Comparison of ENCODE assay signal across 8 cellular contexts in genomic region chr5:98933446-98934072, GRCh38. TPM values are rescaled to one million over a fixed set of nuclear protein-coding genes. Genes with fewer than 3 reads are reported as not detected.
A peak's percentile ranks its signal among the peaks of the same experiment; 100 is the strongest.
DNase-seq lines count a peak whose midpoint lies in the region; ATAC-seq and TF ChIP-seq lines count a peak whose summit lies in the region.

No MANE protein-coding gene starts in this region.

- no peak for TF ChIP-seq CTCF in tibial nerve (IDR thresholded peaks at IDR 0.05)
- TF ChIP-seq CTCF in hepatocyte (IDR thresholded peaks at IDR 0.05; ENCODE audit: poor library complexity) = no peak

- peak; percentile 41 for ATAC-seq in GM18907 (IDR thresholded peaks at IDR 0.05; ENCODE audit: unreplicated experiment)
- peak; percentile 35 for ATAC-seq in HG03354 (IDR thresholded peaks at IDR 0.05; ENCODE audit: poor library complexity, severe bottlenecking, unreplicated experiment)
- no peak for ATAC-seq in activated T-helper 17 cell treated with anti-CD3 and anti-CD28 coated beads, Interleukin-2, amount 50 U/mL, for 72 hours (replicated peaks)

- H3K36me3 Mint-ChIP-seq in activated T-helper 17 cell treated with anti-CD3 and anti-CD28 coated beads, Interleukin-2, amount 50 U/mL, for 72 hours (ENCODE audit: low read depth) = peaks cover 32% of the 10 kb centered on the region

- H3K27me3 ChIP-seq in tibial nerve (no peaks in the 10 kb centered on the region), hepatocyte (no peaks in the 10 kb centered on the region)

- no peak for TF ChIP-seq EP300 in tibial nerve (IDR thresholded peaks at IDR 0.05)

- H3K4me3 Mint-ChIP-seq in activated T-helper 17 cell treated with anti-CD3 and anti-CD28 coated beads, Interleukin-2, amount 50 U/mL, for 72 hours = peak overlapping the region; percentile 84

- whole genome bisulfite sequencing in tibial nerve, 2 donors = 44 to 54% methylated on average over 5 of the region's 5 CpGs
- WGBS in hepatocyte (ENCODE audit: low lambda C conversion rate, missing lambda C conversion rate) = 98% methylated on average over 5 of the region's 5 CpGs

- H3K79me2 ChIP-seq in hepatocyte = peaks cover 40% of the 10 kb centered on the region

- H3K4me1 ChIP-seq in tibial nerve (peaks cover 0 to 69% (median 39%) of the 10 kb centered on the region in 4 donors), hepatocyte (ENCODE audit: insufficient read depth) (peaks cover 10% of the 10 kb centered on the region)

- H3K27ac ChIP-seq in tibial nerve (peak overlapping the region in 3 of 4 donors; percentile 54 to 71 (median 67)), hepatocyte (no peak overlapping the region)

- H3K4me2 ChIP-seq in hepatocyte = no peak overlapping the region

- peaks cover 8% of the 10 kb centered on the region for H3K9me3 Mint-ChIP-seq in activated T-helper 17 cell treated with anti-CD3 and anti-CD28 coated beads, Interleukin-2, amount 50 U/mL, for 72 hours

- peaks cover 10% of the 10 kb centered on the region for H4K20me1 ChIP-seq in hepatocyte (ENCODE audit: insufficient read depth, poor library complexity, severe bottlenecking)

- no peak overlapping the region for H3K4me3 ChIP-seq in tibial nerve
- H3K4me3 ChIP-seq in hepatocyte = no peak overlapping the region

- H3K36me3 ChIP-seq in tibial nerve (no peaks in the 10 kb centered on the region), hepatocyte (replicated peaks; ENCODE audit: insufficient read depth, low read depth) (no peaks in the 10 kb centered on the region)

- no peaks in the 10 kb centered on the region for H3K27me3 Mint-ChIP-seq in activated T-helper 17 cell treated with anti-CD3 and anti-CD28 coated beads, Interleukin-2, amount 50 U/mL, for 72 hours

- DNase-seq in Ammon's horn (ENCODE audit: low spot score) (peak; percentile 12), tibial nerve (ENCODE audit: low spot score in 2 of 2) (no peak), inferior parietal cortex (ENCODE audit: extremely low spot score) (no peak), hepatocyte (ENCODE audit: low spot score) (no peak), RKO (ENCODE audit: low spot score) (no peak)

- H2AFZ ChIP-seq in hepatocyte = no peak overlapping the region

- TF ChIP-seq POLR2A in tibial nerve (IDR thresholded peaks at IDR 0.05) = no peak

- peaks cover 30% of the 10 kb centered on the region for H3K4me1 Mint-ChIP-seq in activated T-helper 17 cell treated with anti-CD3 and anti-CD28 coated beads, Interleukin-2, amount 50 U/mL, for 72 hours

- H3K9me3 ChIP-seq in tibial nerve = no peaks in the 10 kb centered on the region
- no peaks in the 10 kb centered on the region for H3K9me3 ChIP-seq in hepatocyte (ENCODE audit: low read depth)

- H3K27ac Mint-ChIP-seq in activated T-helper 17 cell treated with anti-CD3 and anti-CD28 coated beads, Interleukin-2, amount 50 U/mL, for 72 hours = peak overlapping the region; percentile 96

- H3K9me2 ChIP-seq in hepatocyte (replicated peaks; ENCODE audit: insufficient read depth) = no peaks in the 10 kb centered on the region

RNA-seq across cellular contexts. Expression of gene CHD1, which starts 4.8 kb away (rescaled TPM):
- total RNA-seq in activated T-helper 17 cell treated with anti-CD3 and anti-CD28 coated beads, Interleukin-2, amount 50 U/mL, for 72 hours = 10 to 100 TPM; 58.1 to 60.2 TPM
- total RNA-seq in tibial nerve (10 to 100 TPM; 46.3 to 82.5 (median 58.2) TPM), hepatocyte (57.4 and 81.4 TPM in 2 replicates)
- 14.2 and 20.6 TPM in 2 replicates for polyA plus RNA-seq in hepatocyte
